ENCODE assay signal across 12 cellular contexts in genomic region chr7:121084748-121085336, GRCh38.
DNase-seq lines count a peak whose midpoint lies in the region; ATAC-seq, FAIRE-seq and TF ChIP-seq lines count a peak whose summit lies in the region.
"Had no signal": no experiment of that assay in that cellular context is flagged by ENCODE, and none has a peak within 500 bp of the region (broad histone marks: within the 10 kb centered on the region; RNA-seq: fewer than 3 reads in every experiment).

No MANE protein-coding gene starts in this region.

- H3K4me3 ChIP-seq in astrocyte (ENCODE audit: insufficient read depth, low read depth, low read length): peak overlapping the region; percentile 11
- H3K4me3 ChIP-seq in subcutaneous abdominal adipose tissue (ENCODE audit: low read depth in 1 of 5, low read length in 5 of 5): no peak overlapping the region

- FAIRE-seq in astrocyte (lab: Jason Lieb, UNC): peak; percentile 100
- FAIRE-seq in GM12891 (lab: Jason Lieb, UNC): no peak

- H3K36me3 ChIP-seq in astrocyte (ENCODE audit: insufficient read depth, low read length) (no peaks in the 10 kb centered on the region), subcutaneous abdominal adipose tissue (ENCODE audit: control insufficient read depth in 5 of 5, insufficient read depth in 5 of 5, low read length in 5 of 5) (no peaks in the 10 kb centered on the region)
- H3K36me3 ChIP-seq: neutrophil had no signal

- H2AFZ ChIP-seq in astrocyte (ENCODE audit: low read depth, low read length): peak overlapping the region; percentile 51

- no peaks in the 10 kb centered on the region for H4K20me1 ChIP-seq in astrocyte (ENCODE audit: insufficient read depth, low read length)

- peak overlapping the region; percentile 94 for H3K27ac ChIP-seq in astrocyte (ENCODE audit: low read depth, low read length)
- peak overlapping the region; percentile 87 for H3K27ac ChIP-seq in subcutaneous abdominal adipose tissue (ENCODE audit: low read depth, low read length)
- H3K27ac ChIP-seq: neutrophil had no signal

- H3K27ac Mint-ChIP-seq in astrocyte (ENCODE audit: unreplicated experiment): peak overlapping the region; percentile 98
- H3K27ac Mint-ChIP-seq: T-helper 1 cell treated with Interleukin-12 subunit alpha and Interleukin-12 subunit beta and Interleukin-4 antibody, amounts not matched to agents 30 μg/mL and 1 μg/mL, for 36 hours had no signal

- TF ChIP-seq CTCF in astrocyte (IDR thresholded peaks at IDR 0.05; ENCODE audit: insufficient read depth, low read depth, low read length): no peak

- no peaks in the 10 kb centered on the region for H3K27me3 Mint-ChIP-seq in astrocyte (ENCODE audit: low read depth, unreplicated experiment)

- H3K4me1 Mint-ChIP-seq in astrocyte (ENCODE audit: low read depth, unreplicated experiment): peaks cover 53% of the 10 kb centered on the region

- H3K36me3 Mint-ChIP-seq in astrocyte (ENCODE audit: low read depth, unreplicated experiment): no peaks in the 10 kb centered on the region

- H3K4me2 ChIP-seq in astrocyte (ENCODE audit: low read length): peak overlapping the region; percentile 78

- H3K4me1 ChIP-seq in astrocyte (ENCODE audit: insufficient read depth, low read length) (peaks cover 36% of the 10 kb centered on the region), subcutaneous abdominal adipose tissue (ENCODE audit: control insufficient read depth in 5 of 5, insufficient read depth in 5 of 5, low read length in 5 of 5) (peaks cover 3 to 46% (median 30%) of the 10 kb centered on the region in 5 donors)

- H3K9ac ChIP-seq in astrocyte (ENCODE audit: low read length): peak overlapping the region; percentile 71
- no peak overlapping the region for H3K9ac ChIP-seq in subcutaneous abdominal adipose tissue (ENCODE audit: low read length in 5 of 5)

- H3K4me3 Mint-ChIP-seq in astrocyte (ENCODE audit: unreplicated experiment): no peak overlapping the region
- H3K4me3 Mint-ChIP-seq: T-helper 1 cell treated with Interleukin-12 subunit alpha and Interleukin-12 subunit beta and Interleukin-4 antibody, amounts not matched to agents 30 μg/mL and 1 μg/mL, for 36 hours had no signal

- ATAC-seq in left ventricle myocardium superior: peak; percentile 66

- no peaks in the 10 kb centered on the region for H3K9me3 ChIP-seq in astrocyte (ENCODE audit: insufficient read depth, low read depth, low read length)
- H3K9me3 ChIP-seq in subcutaneous abdominal adipose tissue (ENCODE audit: control insufficient read depth in 5 of 5, low read length in 5 of 5): no peaks in the 10 kb centered on the region
- H3K9me3 ChIP-seq: neutrophil had no signal

- peak; percentile 61 for DNase-seq in HK-2 (ENCODE audit: unreplicated experiment)
- peak; percentile 95 for DNase-seq in astrocyte (ENCODE audit: low read depth)
- DNase-seq in left ventricle myocardium superior: peak; percentile 30
- DNase-seq in NCI-H2107 treated with DMSO at 0.1 percent for 48 hours (lab: John Stamatoyannopoulos, UW; ENCODE audit: unreplicated experiment): no peak
- DNase-seq in superior temporal gyrus (ENCODE audit: extremely low spot score): no peak
- DNase-seq in GM12891 (ENCODE audit: insufficient read length, low spot score): no peak
- no peak for DNase-seq in activated CD4-positive, alpha-beta T cell treated with anti-CD3 and anti-CD28 coated beads, Interleukin-2, amount 50 U/mL, for 4 hours
- DNase-seq: head of caudate nucleus, NCI-H2107 had no signal

- no peaks in the 10 kb centered on the region for H3K79me2 ChIP-seq in astrocyte (ENCODE audit: insufficient read depth, low read length)

- H3K27me3 ChIP-seq in astrocyte (ENCODE audit: insufficient read depth, low read length) (no peaks in the 10 kb centered on the region), subcutaneous abdominal adipose tissue (ENCODE audit: control insufficient read depth in 5 of 5, insufficient read depth in 4 of 5, low read length in 5 of 5) (no peaks in the 10 kb centered on the region)
- H3K27me3 ChIP-seq: neutrophil had no signal

- intact Hi-C loops in left ventricle myocardium superior (cut with micrococcal nuclease): loop anchor here (5.0 kb wide), 1 partner anchor 98 kb away; the partner anchor contains the start of gene CPED1

- no peaks in the 10 kb centered on the region for H3K9me3 Mint-ChIP-seq in astrocyte (ENCODE audit: unreplicated experiment)
- H3K9me3 Mint-ChIP-seq: T-helper 1 cell treated with Interleukin-12 subunit alpha and Interleukin-12 subunit beta and Interleukin-4 antibody, amounts not matched to agents 30 μg/mL and 1 μg/mL, for 36 hours had no signal

- TF ChIP-seq POLR2A in GM12891 (IDR thresholded peaks at IDR 0.05; ENCODE audit: low read depth, low read length): no peak

TF ChIP-seq in GM12891, 5 proteins besides CTCF, POLR2A, EP300 and RAD21:
- TF ChIP-seq POU2F2 (IDR thresholded peaks at IDR 0.05; ENCODE audit: low read depth, low read length): no peak
- no peak for TF ChIP-seq TAF1 (IDR thresholded peaks at IDR 0.05; ENCODE audit: low read depth, low read length)
- TF ChIP-seq PAX5 (IDR thresholded peaks at IDR 0.05; ENCODE audit: insufficient read depth, low read length, severe bottlenecking): no peak
- no peak for TF ChIP-seq POLR2AphosphoS5 (IDR thresholded peaks at IDR 0.05; ENCODE audit: low read depth, low read length)
- no peak for TF ChIP-seq SPI1 (IDR thresholded peaks at IDR 0.05; ENCODE audit: low read depth, low read length)

Comparison
In these comparisons a context has a peak if more than half of its experiments do, and no peak if none do; other contexts are left out.
1. DNase-seq: peak in HK-2 (single experiment), astrocyte (single experiment) and left ventricle myocardium superior (single experiment); none in NCI-H2107 treated with DMSO at 0.1 percent for 48 hours (single experiment), superior temporal gyrus (single experiment), GM12891 (single experiment) and activated CD4-positive, alpha-beta T cell treated with anti-CD3 and anti-CD28 coated beads, Interleukin-2, amount 50 U/mL, for 4 hours (0 of 2).